In the genomic region with DNA sequence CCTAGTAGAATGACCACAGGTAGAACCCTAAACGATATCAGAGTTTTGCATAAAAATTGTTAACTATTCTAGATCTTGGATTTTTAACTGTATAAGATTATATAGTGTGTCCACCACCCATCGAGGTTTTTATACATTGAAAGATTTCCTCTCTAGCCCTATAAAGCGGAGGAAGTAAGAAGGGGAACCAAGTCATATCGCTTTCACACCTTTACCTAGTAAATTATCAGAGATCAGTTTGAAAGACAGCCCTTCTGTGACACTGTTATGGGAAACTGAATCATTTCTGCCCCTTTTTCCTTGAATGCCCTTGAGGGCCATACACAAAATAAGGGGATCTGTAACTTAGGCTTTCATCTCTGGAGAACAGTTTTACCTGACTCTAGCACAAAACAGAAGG, we compare ENCODE assay signal across 1 cellular context.
TF ChIP-seq lines count a peak whose summit lies in the region.

No MANE protein-coding gene starts in this region.

TF ChIP-seq in GM12878, 131 proteins besides CTCF, POLR2A, EP300 and RAD21 (continued from another document):
- TF ChIP-seq, protein P1, sequence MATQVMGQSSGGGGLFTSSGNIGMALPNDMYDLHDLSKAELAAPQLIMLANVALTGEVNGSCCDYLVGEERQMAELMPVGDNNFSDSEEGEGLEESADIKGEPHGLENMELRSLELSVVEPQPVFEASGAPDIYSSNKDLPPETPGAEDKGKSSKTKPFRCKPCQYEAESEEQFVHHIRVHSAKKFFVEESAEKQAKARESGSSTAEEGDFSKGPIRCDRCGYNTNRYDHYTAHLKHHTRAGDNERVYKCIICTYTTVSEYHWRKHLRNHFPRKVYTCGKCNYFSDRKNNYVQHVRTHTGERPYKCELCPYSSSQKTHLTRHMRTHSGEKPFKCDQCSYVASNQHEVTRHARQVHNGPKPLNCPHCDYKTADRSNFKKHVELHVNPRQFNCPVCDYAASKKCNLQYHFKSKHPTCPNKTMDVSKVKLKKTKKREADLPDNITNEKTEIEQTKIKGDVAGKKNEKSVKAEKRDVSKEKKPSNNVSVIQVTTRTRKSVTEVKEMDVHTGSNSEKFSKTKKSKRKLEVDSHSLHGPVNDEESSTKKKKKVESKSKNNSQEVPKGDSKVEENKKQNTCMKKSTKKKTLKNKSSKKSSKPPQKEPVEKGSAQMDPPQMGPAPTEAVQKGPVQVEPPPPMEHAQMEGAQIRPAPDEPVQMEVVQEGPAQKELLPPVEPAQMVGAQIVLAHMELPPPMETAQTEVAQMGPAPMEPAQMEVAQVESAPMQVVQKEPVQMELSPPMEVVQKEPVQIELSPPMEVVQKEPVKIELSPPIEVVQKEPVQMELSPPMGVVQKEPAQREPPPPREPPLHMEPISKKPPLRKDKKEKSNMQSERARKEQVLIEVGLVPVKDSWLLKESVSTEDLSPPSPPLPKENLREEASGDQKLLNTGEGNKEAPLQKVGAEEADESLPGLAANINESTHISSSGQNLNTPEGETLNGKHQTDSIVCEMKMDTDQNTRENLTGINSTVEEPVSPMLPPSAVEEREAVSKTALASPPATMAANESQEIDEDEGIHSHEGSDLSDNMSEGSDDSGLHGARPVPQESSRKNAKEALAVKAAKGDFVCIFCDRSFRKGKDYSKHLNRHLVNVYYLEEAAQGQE (IDR thresholded peaks at IDR 0.05; ENCODE audit: low read depth, low read length) = no peak
- TF ChIP-seq, protein P2, sequence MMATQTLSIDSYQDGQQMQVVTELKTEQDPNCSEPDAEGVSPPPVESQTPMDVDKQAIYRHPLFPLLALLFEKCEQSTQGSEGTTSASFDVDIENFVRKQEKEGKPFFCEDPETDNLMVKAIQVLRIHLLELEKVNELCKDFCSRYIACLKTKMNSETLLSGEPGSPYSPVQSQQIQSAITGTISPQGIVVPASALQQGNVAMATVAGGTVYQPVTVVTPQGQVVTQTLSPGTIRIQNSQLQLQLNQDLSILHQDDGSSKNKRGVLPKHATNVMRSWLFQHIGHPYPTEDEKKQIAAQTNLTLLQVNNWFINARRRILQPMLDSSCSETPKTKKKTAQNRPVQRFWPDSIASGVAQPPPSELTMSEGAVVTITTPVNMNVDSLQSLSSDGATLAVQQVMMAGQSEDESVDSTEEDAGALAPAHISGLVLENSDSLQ (IDR thresholded peaks at IDR 0.05) = peak; percentile 36; the same call in 1 of the 2 replicates
